Comparison of ENCODE assay signal across 19 cellular contexts in genomic region chr9:134736791-134737489, GRCh38.
"Had no signal": no experiment of that assay in that cellular context is flagged by ENCODE, and none has a peak within 500 bp of the region (broad histone marks: within the 10 kb centered on the region; RNA-seq: fewer than 3 reads in every experiment).

No MANE protein-coding gene starts in this region.

- DNase-seq: activated CD4-positive, alpha-beta T cell treated with anti-CD3 and anti-CD28 coated beads, Interleukin-2, amount 10 ng/mL, durations not matched to agents 7 days and 5 days; activated CD4-positive, CD25-positive, alpha-beta regulatory T cell; activated CD8-positive, alpha-beta memory T cell treated with anti-CD3 and anti-CD28 coated beads, Interleukin-2, amount 50 U/mL, for 48 hours; activated gamma-delta T cell; activated naive CD8-positive, alpha-beta T cell treated with anti-CD3 and anti-CD28 coated beads for 36 hours; activated T-cell treated with anti-CD3 and anti-CD28 coated beads, Interleukin-2, amount 50 U/mL, for 72 hours; amygdala; brain microvascular endothelial cell; cerebellar nuclear complex; effector memory CD4-positive, alpha-beta T cell; foreskin keratinocyte; head of caudate nucleus; kidney glomerular epithelial cell; retina; stimulated activated CD4-positive, alpha-beta T cell treated with anti-CD3 and anti-CD28 coated beads, Interleukin-4, amount 100 ng/mL, for 24 hours; stimulated activated naive CD8-positive, alpha-beta T cell treated with anti-CD3 and anti-CD28 coated beads, Interleukin-15, Interleukin-2, amounts not matched to agents 100 U/mL and 50 U/mL, for 24 hours; trophoblast cell had no signal

- ATAC-seq: activated T-cell treated with anti-CD3 and anti-CD28 coated beads, Interleukin-2, amount 50 U/mL, for 72 hours; foreskin keratinocyte; stimulated activated naive CD8-positive, alpha-beta T cell treated with anti-CD3 and anti-CD28 coated beads, Interleukin-15, Interleukin-2, amounts not matched to agents 100 U/mL and 50 U/mL, for 24 hours had no signal

- H3K27ac ChIP-seq: brain microvascular endothelial cell, foreskin keratinocyte, suprapubic skin had no signal

- H3K4me1 ChIP-seq: foreskin keratinocyte had no signal

- H3K27me3 ChIP-seq: brain microvascular endothelial cell, foreskin keratinocyte had no signal

- H3K4me3 ChIP-seq: skin epidermis, suprapubic skin had no signal

- H3K9me3 ChIP-seq: suprapubic skin had no signal
